Comparison of ENCODE assay signal across 2 cellular contexts in genomic region chr10:133206311-133207040, GRCh38.
TF ChIP-seq lines count a peak whose summit lies in the region.

No MANE protein-coding gene starts in this region.

TF ChIP-seq in HEK293, 187 proteins besides CTCF, POLR2A, EP300 and RAD21 (continued from another document):
- TF ChIP-seq GLIS2 (tag by site-specific recombination; IDR thresholded peaks at IDR 0.05) = peak; percentile 36; the same call in 1 of the 2 replicates

TF ChIP-seq in H1, 55 proteins besides CTCF, POLR2A, EP300 and RAD21 (continued from another document):
- TF ChIP-seq KDM1A (IDR thresholded peaks at IDR 0.05; ENCODE audit: borderline replicate concordance, low read length) (no peak), ASH2L (IDR thresholded peaks at IDR 0.05; ENCODE audit: low read length) (no peak), SIN3A (conservative IDR thresholded peaks at IDR 0.05 in 1 of 2, IDR thresholded peaks at IDR 0.05 in 1 of 2; ENCODE audit: low read depth in 1 of 2, low read length in 2 of 2) (no peak), SUZ12 (IDR thresholded peaks at IDR 0.05; ENCODE audit: low read length) (no peak), POLR2AphosphoS5 (IDR thresholded peaks at IDR 0.05; ENCODE audit: low read depth, low read length) (no peak), ATF3 (IDR thresholded peaks at IDR 0.05; ENCODE audit: insufficient read depth, low read depth, low read length) (no peak), BACH1 (IDR thresholded peaks at IDR 0.05; ENCODE audit: low read length) (no peak), JUN (IDR thresholded peaks at IDR 0.05; ENCODE audit: low read depth, low read length) (no peak), EGR1 (IDR thresholded peaks at IDR 0.05; ENCODE audit: borderline replicate concordance, low read depth, low read length) (no peak), SAP30 (IDR thresholded peaks at IDR 0.05; ENCODE audit: insufficient read depth, insufficient replicate concordance, low read length) (no peak), TCF12 (IDR thresholded peaks at IDR 0.05; ENCODE audit: low read depth, low read length) (no peak), CHD7 (IDR thresholded peaks at IDR 0.05; ENCODE audit: insufficient replicate concordance, low read length) (no peak), SIRT6 (IDR thresholded peaks at IDR 0.05; ENCODE audit: low read length) (no peak), NANOG (IDR thresholded peaks at IDR 0.05; ENCODE audit: insufficient read depth, low read depth, low read length, poor library complexity, severe bottlenecking) (no peak), NRF1 (IDR thresholded peaks at IDR 0.05; ENCODE audit: low read depth, low read length) (no peak), SP1 (IDR thresholded peaks at IDR 0.05; ENCODE audit: low read depth, low read length) (no peak)
- TF ChIP-seq, protein P1, sequence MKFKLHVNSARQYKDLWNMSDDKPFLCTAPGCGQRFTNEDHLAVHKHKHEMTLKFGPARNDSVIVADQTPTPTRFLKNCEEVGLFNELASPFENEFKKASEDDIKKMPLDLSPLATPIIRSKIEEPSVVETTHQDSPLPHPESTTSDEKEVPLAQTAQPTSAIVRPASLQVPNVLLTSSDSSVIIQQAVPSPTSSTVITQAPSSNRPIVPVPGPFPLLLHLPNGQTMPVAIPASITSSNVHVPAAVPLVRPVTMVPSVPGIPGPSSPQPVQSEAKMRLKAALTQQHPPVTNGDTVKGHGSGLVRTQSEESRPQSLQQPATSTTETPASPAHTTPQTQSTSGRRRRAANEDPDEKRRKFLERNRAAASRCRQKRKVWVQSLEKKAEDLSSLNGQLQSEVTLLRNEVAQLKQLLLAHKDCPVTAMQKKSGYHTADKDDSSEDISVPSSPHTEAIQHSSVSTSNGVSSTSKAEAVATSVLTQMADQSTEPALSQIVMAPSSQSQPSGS (IDR thresholded peaks at IDR 0.05; ENCODE audit: low read length) = no peak
- TF ChIP-seq, protein P2, sequence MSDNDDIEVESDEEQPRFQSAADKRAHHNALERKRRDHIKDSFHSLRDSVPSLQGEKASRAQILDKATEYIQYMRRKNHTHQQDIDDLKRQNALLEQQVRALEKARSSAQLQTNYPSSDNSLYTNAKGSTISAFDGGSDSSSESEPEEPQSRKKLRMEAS (IDR thresholded peaks at IDR 0.05) = no peak
